21 cellular contexts compared by ENCODE assay signal in the genomic region with DNA sequence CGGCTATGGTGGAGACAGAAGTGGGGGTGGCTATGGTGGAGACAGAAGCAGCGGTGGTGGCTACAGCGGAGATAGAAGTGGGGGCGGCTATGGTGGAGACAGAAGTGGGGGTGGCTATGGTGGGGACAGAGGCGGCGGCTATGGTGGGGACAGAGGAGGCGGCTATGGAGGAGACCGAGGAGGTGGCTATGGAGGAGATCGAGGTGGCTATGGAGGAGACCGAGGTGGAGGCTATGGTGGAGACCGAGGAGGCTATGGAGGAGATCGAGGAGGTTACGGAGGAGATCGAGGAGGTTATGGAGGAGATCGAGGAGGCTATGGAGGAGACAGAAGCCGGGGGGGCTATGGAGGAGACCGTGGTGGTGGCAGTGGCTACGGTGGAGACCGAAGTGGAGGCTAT. TPM values are rescaled to one million over a fixed set of nuclear protein-coding genes. Genes with fewer than 3 reads are reported as not detected.
DNase-seq lines count a peak whose midpoint lies in the region; ATAC-seq, FAIRE-seq and TF ChIP-seq lines count a peak whose summit lies in the region.
"Had no signal": no experiment of that assay in that cellular context is flagged by ENCODE, and none has a peak within 500 bp of the region (broad histone marks: within the 10 kb centered on the region; RNA-seq: fewer than 3 reads in every experiment).

No MANE protein-coding gene starts in this region.

- TSS peak; percentile 97 for BruUV-seq in K562 (replicated peaks; lab: Mats Ljungman, UMichigan)

- H3K4me3 ChIP-seq in K562 (no peak overlapping the region), neuronal stem cell (ENCODE audit: low read length in 2 of 2) (no peak overlapping the region)

- peaks cover 15% of the 10 kb centered on the region for H3K4me1 Mint-ChIP-seq in activated T-cell treated with anti-CD3 and anti-CD28 coated beads, Interleukin-2, amount 50 U/mL, for 24 hours (ENCODE audit: low read depth)
- H3K4me1 Mint-ChIP-seq in HFFc6 (ENCODE audit: low read depth) = peaks cover 23% of the 10 kb centered on the region

- H2BK120ac ChIP-seq in neuronal stem cell (ENCODE audit: low read depth, low read length) = no peak overlapping the region

- peaks cover 2% of the 10 kb centered on the region for H3K79me1 ChIP-seq in neuronal stem cell (ENCODE audit: low read depth, low read length)

- H3K27ac ChIP-seq in K562 (ENCODE audit: extremely low read depth, low read depth, low read length) (no peak overlapping the region), neuronal stem cell (replicated peaks; ENCODE audit: low read length) (no peak overlapping the region)

- H3K4me2 ChIP-seq in K562 (ENCODE audit: insufficient read depth, low read length) (no peak overlapping the region), neuronal stem cell (ENCODE audit: insufficient read depth, low read length, poor library complexity, severe bottlenecking) (no peak overlapping the region)

- FAIRE-seq in K562 (lab: Jason Lieb, UNC) = no peak
- FAIRE-seq: GM12892, H54, HTR-8/SVneo had no signal

- POLR2A ChIA-PET in K562 (lab: Yijun Ruan, JAX) = no interaction called here

- no peak overlapping the region for H3K18ac ChIP-seq in neuronal stem cell (ENCODE audit: low read length)

- in situ Hi-C loops in K562 (cut with MboI) = no loop called here

- H2AFZ ChIP-seq in K562 (ENCODE audit: low read depth, low read length) (no peak overlapping the region), neuronal stem cell (ENCODE audit: low read length) (no peak overlapping the region)

- no peaks in the 10 kb centered on the region for H3K9me1 ChIP-seq in K562 (ENCODE audit: control insufficient read depth, insufficient read depth, low read length)

- H3K9ac ChIP-seq in K562 (ENCODE audit: insufficient read depth in 1 of 2, low read depth in 2 of 2, low read length in 2 of 2) (0 out of 4 replicates have a peak overlapping the region, but pooled peaks of 1 of the 2 experiments have one; percentile 20), neuronal stem cell (ENCODE audit: low read depth, low read length, poor library complexity) (no peak overlapping the region)

- H3K4me1 ChIP-seq in K562 (replicated peaks in 1 of 2; ENCODE audit: control insufficient read depth in 2 of 2, insufficient read depth in 2 of 2, low read length in 2 of 2) (no peaks in the 10 kb centered on the region), neuronal stem cell (ENCODE audit: control insufficient read depth in 2 of 2, insufficient read depth in 1 of 2, low read depth in 1 of 2, low read length in 2 of 2) (no peaks in the 10 kb centered on the region)
- H3K4me1 ChIP-seq: BE2C had no signal

- intact Hi-C loops in K562 (cut with micrococcal nuclease) = loop anchor here (10.0 kb wide), 1 partner anchor 230 kb away; no protein-coding TSS in a partner anchor

- peak overlapping the region; percentile 55 for H4K8ac ChIP-seq in neuronal stem cell (ENCODE audit: low read depth, low read length)

- ATAC-seq in K562 (no peak), GM18498 (IDR thresholded peaks at IDR 0.05; ENCODE audit: unreplicated experiment) (no peak)

- H3K27me3 Mint-ChIP-seq in activated T-cell treated with anti-CD3 and anti-CD28 coated beads, Interleukin-2, amount 50 U/mL, for 24 hours = no peaks in the 10 kb centered on the region
- no peaks in the 10 kb centered on the region; the same call in 1 of the 2 replicates for H3K27me3 Mint-ChIP-seq in HFFc6 (ENCODE audit: insufficient read depth)
- H3K27me3 Mint-ChIP-seq: CD4-positive, CD25-positive, alpha-beta regulatory T cell had no signal

- H2AK5ac ChIP-seq in neuronal stem cell (ENCODE audit: low read depth, low read length) = no peak overlapping the region

- H3K14ac ChIP-seq in neuronal stem cell (ENCODE audit: low read length) = no peak overlapping the region

- H3K79me2 ChIP-seq in K562 (ENCODE audit: control insufficient read depth, insufficient read depth, low read length) = no peaks in the 10 kb centered on the region

- no peak overlapping the region for H2BK15ac ChIP-seq in neuronal stem cell (ENCODE audit: low read length)

- no peak overlapping the region for H3K23ac ChIP-seq in neuronal stem cell (ENCODE audit: low read depth, low read length, poor library complexity)

- no peak for TF ChIP-seq CTCF in HFFc6 (IDR thresholded peaks at IDR 0.05)
- TF ChIP-seq CTCF in K562 (IDR thresholded peaks at IDR 0.05 in 2 of 3, conservative IDR thresholded peaks at IDR 0.05 in 1 of 3; ENCODE audit: insufficient read depth in 2 of 3, low read depth in 1 of 3, low read length in 3 of 3) = no peak
- no peak for TF ChIP-seq CTCF in GM20000 (IDR thresholded peaks at IDR 0.05; ENCODE audit: extremely low read depth, missing control alignments)

- H3K27ac Mint-ChIP-seq in activated T-cell treated with anti-CD3 and anti-CD28 coated beads, Interleukin-2, amount 50 U/mL, for 24 hours = peak overlapping the region; percentile 35
- peak overlapping the region; percentile 12; the same call in 1 of the 2 replicates for H3K27ac Mint-ChIP-seq in HFFc6

- no peak overlapping the region for H3K4ac ChIP-seq in neuronal stem cell (ENCODE audit: low read length)

- TF ChIP-seq RAD21 in K562 (CRISPR knock-in tag; conservative IDR thresholded peaks at IDR 0.05 in 1 of 2, IDR thresholded peaks at IDR 0.05 in 1 of 2) = no peak

- DNase-seq in activated T-cell treated with anti-CD3 and anti-CD28 coated beads, Interleukin-2, amount 50 U/mL, for 24 hours = no peak
- DNase-seq in activated T-cell treated with anti-CD3 and anti-CD28 coated beads, Interleukin-2, amount 50 U/mL, for 48 hours = no peak
- DNase-seq in HFFc6 = no peak
- DNase-seq in K562 (ENCODE audit: extremely low read depth in 1 of 4, low spot score in 3 of 4) = no peak
- DNase-seq in neuronal stem cell (ENCODE audit: low spot score) = no peak
- no peak for DNase-seq in HuH-7.5 (ENCODE audit: low spot score)
- no peak for DNase-seq in GM20000 (ENCODE audit: low spot score)
- DNase-seq: 8988T; BE2C; CD4-positive, CD25-positive, alpha-beta regulatory T cell; DMS53; EL; NCI-H1105; NCI-H1694; NK-92 treated with Interleukin-12 subunit alpha and Interleukin-12 subunit beta, amount 100 ng/mL, for 24 hours; OCI-M1 had no signal

- H3K27me3 ChIP-seq in K562 (ENCODE audit: control insufficient read depth in 2 of 2, insufficient read depth in 2 of 2, low read length in 2 of 2) (no peaks in the 10 kb centered on the region), neuronal stem cell (ENCODE audit: control insufficient read depth in 3 of 3, insufficient read depth in 3 of 3, low read depth in 1 of 3, low read length in 3 of 3) (no peaks in the 10 kb centered on the region)
- H3K27me3 ChIP-seq: BE2C had no signal

- no peak overlapping the region for H2BK12ac ChIP-seq in neuronal stem cell (ENCODE audit: low read length)

- H4K91ac ChIP-seq in neuronal stem cell (ENCODE audit: low read depth, low read length, poor library complexity) = no peak overlapping the region

- H3K4me3 Mint-ChIP-seq in activated T-cell treated with anti-CD3 and anti-CD28 coated beads, Interleukin-2, amount 50 U/mL, for 24 hours = no peak overlapping the region
- H3K4me3 Mint-ChIP-seq in HFFc6 = no peak overlapping the region
- H3K4me3 Mint-ChIP-seq: CD4-positive, CD25-positive, alpha-beta regulatory T cell had no signal

- H4K20me1 ChIP-seq in K562 (replicated peaks; ENCODE audit: control insufficient read depth, insufficient read depth, low read length) = no peaks in the 10 kb centered on the region

- no peaks in the 10 kb centered on the region for H3K9me3 ChIP-seq in K562 (replicated peaks; ENCODE audit: control insufficient read depth, insufficient read depth, low read depth, low read length)
- no peaks in the 10 kb centered on the region for H3K9me3 ChIP-seq in neuronal stem cell (replicated peaks in 1 of 2; ENCODE audit: control insufficient read depth in 2 of 2, insufficient read depth in 1 of 2, low read depth in 1 of 2, low read length in 2 of 2)
- H3K9me3 ChIP-seq: BE2C had no signal

- no peaks in the 10 kb centered on the region for H3K9me3 Mint-ChIP-seq in activated T-cell treated with anti-CD3 and anti-CD28 coated beads, Interleukin-2, amount 50 U/mL, for 24 hours
- H3K9me3 Mint-ChIP-seq in HFFc6 = no peaks in the 10 kb centered on the region

- TF ChIP-seq EP300 in K562 (IDR thresholded peaks at IDR 0.05; ENCODE audit: low read length) = no peak

- H3K36me3 ChIP-seq in K562 (ENCODE audit: control insufficient read depth, insufficient read depth, low read length) (peaks cover 89% of the 10 kb centered on the region), neuronal stem cell (replicated peaks in 1 of 2; ENCODE audit: control insufficient read depth in 2 of 2, insufficient read depth in 2 of 2, low read length in 2 of 2) (peaks cover 38 to 100% of the 10 kb centered on the region in 2 donors)

- H2BK5ac ChIP-seq in neuronal stem cell (ENCODE audit: low read length) = no peak overlapping the region

- 96% methylated on average over 17 of the region's 19 CpGs for WGBS in K562 (ENCODE audit: insufficient coverage, low coverage, missing lambda C conversion rate)
- WGBS in neuronal stem cell (ENCODE audit: extremely low coverage in 2 of 2, insufficient read length in 2 of 2, insufficient replicate concordance in 1 of 2), 2 donors = 98% methylated on average over 5 of the region's 19 CpGs; no CpG with 5 or more reads in 1 of the 2 donors

- peaks cover 93% of the 10 kb centered on the region for H3K36me3 Mint-ChIP-seq in activated T-cell treated with anti-CD3 and anti-CD28 coated beads, Interleukin-2, amount 50 U/mL, for 24 hours (ENCODE audit: low read depth)
- peaks cover 21% of the 10 kb centered on the region for H3K36me3 Mint-ChIP-seq in HFFc6 (ENCODE audit: low read depth)

- CTCF ChIA-PET in K562 (lab: Yijun Ruan, JAX; ENCODE audit: low intra/inter-chr PET ratio) = no interaction called here

- TF ChIP-seq POLR2A in K562 (conservative IDR thresholded peaks at IDR 0.05) = peak; percentile 36; the same call in 1 of the 2 replicates

RNA-seq across cellular contexts. Expression of gene HEATR9, which starts 24.1 kb away (rescaled TPM):
- total RNA-seq in HFFc6 (2021; fragmentation: NEBNext Ultra II Directional; extraction: Animal tissue kit (Norgen Biotek cat#: 25700)) = not detected
- total RNA-seq in K562 (2011; cell fraction: chromatin; rRNA removed; ENCODE audit: low replicate concordance) = not detected in 2 replicates
- total RNA-seq in K562 (2011; cell fraction: nucleolus; rRNA removed) = not detected in 2 replicates
- not detected in 2 replicates for total RNA-seq in K562 (2011; cell fraction: nucleoplasm; rRNA removed)
- total RNA-seq in K562 (2014; rRNA removed) = not detected in 2 replicates
- not detected in 2 replicates for total RNA-seq in K562 (2014; rRNA removed; fragmentation: Illumina TruSeq; extraction: Trizol)
- not detected in 2 replicates for total RNA-seq in K562 (2015; rRNA removed; fragmentation: Illumina TruSeq; extraction: Trizol)
- not detected in 2 replicates for total RNA-seq in K562 (2021)
- not detected in 2 replicates for polyA plus RNA-seq in K562 (2011; rRNA removed)
- not detected in 2 replicates for polyA plus RNA-seq in K562 (2011; cell fraction: cytosol; rRNA removed)
- polyA plus RNA-seq in K562 (2011; cell fraction: nucleus; rRNA removed) = not detected in 2 replicates
- not detected in 2 replicates for polyA plus RNA-seq in K562 (2012)
- polyA plus RNA-seq in K562 (2014; fragmentation: Illumina TruSeq; extraction: Trizol) = not detected in 2 replicates
- not detected for polyA plus RNA-seq in K562 (2014; fragmentation: Nextera tagmentation; extraction: Ambion mirVana)
- polyA plus RNA-seq in K562 (2014; rRNA removed) = not detected in 2 replicates
- not detected in 2 replicates for polyA minus RNA-seq in K562 (2011; rRNA and poly(A)+ RNA removed)
- polyA minus RNA-seq in K562 (2011; cell fraction: cytosol; rRNA and poly(A)+ RNA removed) = not detected in 2 replicates
- not detected in 2 replicates for polyA minus RNA-seq in K562 (2011; cell fraction: nucleus; rRNA and poly(A)+ RNA removed)
- not detected for polyA plus RNA-seq in neuronal stem cell (2013, experiment 1 of 2)
- polyA plus RNA-seq in neuronal stem cell (2013, experiment 2 of 2) = not detected
- total RNA-seq: CD4-positive, CD25-positive, alpha-beta regulatory T cell; NCI-H460 had no signal
- polyA plus RNA-seq: CD4-positive, CD25-positive, alpha-beta regulatory T cell had no signal

RNA-seq across cellular contexts. Expression of gene TAF15, which starts 35.3 kb away (rescaled TPM):
- 100 to 1,000 TPM; 132 to 170 (median 146) TPM for total RNA-seq in HFFc6 (2021; fragmentation: NEBNext Ultra II Directional; extraction: Animal tissue kit (Norgen Biotek cat#: 25700))
- 209 and 455 TPM in 2 replicates for total RNA-seq in K562 (2011; cell fraction: chromatin; rRNA removed; ENCODE audit: low replicate concordance)
- total RNA-seq in K562 (2011; cell fraction: nucleolus; rRNA removed) = 104 and 126 TPM in 2 replicates
- total RNA-seq in K562 (2011; cell fraction: nucleoplasm; rRNA removed) = 198 and 253 TPM in 2 replicates
- total RNA-seq in K562 (2014; rRNA removed) = 50.2 and 54.5 TPM in 2 replicates
- 56.8 and 64.3 TPM in 2 replicates for total RNA-seq in K562 (2014; rRNA removed; fragmentation: Illumina TruSeq; extraction: Trizol)
- 45.9 and 50.7 TPM in 2 replicates for total RNA-seq in K562 (2015; rRNA removed; fragmentation: Illumina TruSeq; extraction: Trizol)
- total RNA-seq in K562 (2021) = 178 and 213 TPM in 2 replicates
- 60.0 and 77.7 TPM in 2 replicates for polyA plus RNA-seq in K562 (2011; rRNA removed)
- 35.6 and 39.1 TPM in 2 replicates for polyA plus RNA-seq in K562 (2011; cell fraction: cytosol; rRNA removed)
- polyA plus RNA-seq in K562 (2011; cell fraction: nucleus; rRNA removed) = 59.8 and 89.8 TPM in 2 replicates
- 216 and 380 TPM in 2 replicates for polyA plus RNA-seq in K562 (2012)
- polyA plus RNA-seq in K562 (2014; fragmentation: Illumina TruSeq; extraction: Trizol) = 267 and 272 TPM in 2 replicates
- 10 to 100 TPM in 1 of 2 experiments, 1 to 10 TPM in 1; 4.1 to 22.7 TPM for polyA plus RNA-seq in K562 (2014; fragmentation: Nextera tagmentation; extraction: Ambion mirVana)
- 142 and 171 TPM in 2 replicates for polyA plus RNA-seq in K562 (2014; rRNA removed)
- polyA minus RNA-seq in K562 (2011; rRNA and poly(A)+ RNA removed) = 105 and 122 TPM in 2 replicates
- 44.4 and 68.8 TPM in 2 replicates for polyA minus RNA-seq in K562 (2011; cell fraction: cytosol; rRNA and poly(A)+ RNA removed)
- 74.2 and 95.4 TPM in 2 replicates for polyA minus RNA-seq in K562 (2011; cell fraction: nucleus; rRNA and poly(A)+ RNA removed)
- 162 TPM for polyA plus RNA-seq in neuronal stem cell (2013, experiment 1 of 2)
- polyA plus RNA-seq in neuronal stem cell (2013, experiment 2 of 2) = 163 TPM

RNA-seq across cellular contexts. Expression of gene CCL5, which starts 35.6 kb away (rescaled TPM):
- total RNA-seq in HFFc6 (2021; fragmentation: NEBNext Ultra II Directional; extraction: Animal tissue kit (Norgen Biotek cat#: 25700)) = under 1 TPM in 1 of 6 experiments, not detected in 5; 0.19 TPM
- total RNA-seq in K562 (2011; cell fraction: chromatin; rRNA removed; ENCODE audit: low replicate concordance) = 0.37 TPM in 1 of 2 replicates, not detected in the other
- not detected in 2 replicates for total RNA-seq in K562 (2011; cell fraction: nucleolus; rRNA removed)
- total RNA-seq in K562 (2011; cell fraction: nucleoplasm; rRNA removed) = 0.29 TPM in 1 of 2 replicates, not detected in the other
- total RNA-seq in K562 (2014; rRNA removed) = 0.08 and 0.18 TPM in 2 replicates
- 0.16 TPM in 1 of 2 replicates, not detected in the other for total RNA-seq in K562 (2014; rRNA removed; fragmentation: Illumina TruSeq; extraction: Trizol)
- total RNA-seq in K562 (2015; rRNA removed; fragmentation: Illumina TruSeq; extraction: Trizol) = 0.18 and 0.23 TPM in 2 replicates
- total RNA-seq in K562 (2021) = 0.56 and 0.58 TPM in 2 replicates
- 0.08 and 0.53 TPM in 2 replicates for polyA plus RNA-seq in K562 (2011; rRNA removed)
- polyA plus RNA-seq in K562 (2011; cell fraction: cytosol; rRNA removed) = 0.72 TPM in 1 of 2 replicates, not detected in the other
- polyA plus RNA-seq in K562 (2011; cell fraction: nucleus; rRNA removed) = not detected in 2 replicates
- 0.30 and 0.65 TPM in 2 replicates for polyA plus RNA-seq in K562 (2012)
- polyA plus RNA-seq in K562 (2014; fragmentation: Illumina TruSeq; extraction: Trizol) = 0.43 TPM in 2 replicates
- under 1 TPM; 0.46 to 0.59 TPM for polyA plus RNA-seq in K562 (2014; fragmentation: Nextera tagmentation; extraction: Ambion mirVana)
- polyA plus RNA-seq in K562 (2014; rRNA removed) = 0.30 and 0.49 TPM in 2 replicates
- not detected in 2 replicates for polyA minus RNA-seq in K562 (2011; rRNA and poly(A)+ RNA removed)
- 0.86 TPM in 1 of 2 replicates, not detected in the other for polyA minus RNA-seq in K562 (2011; cell fraction: cytosol; rRNA and poly(A)+ RNA removed)
- polyA minus RNA-seq in K562 (2011; cell fraction: nucleus; rRNA and poly(A)+ RNA removed) = not detected in 2 replicates
- polyA plus RNA-seq in neuronal stem cell (2013, experiment 1 of 2) = 0.06 TPM
- 0.03 TPM for polyA plus RNA-seq in neuronal stem cell (2013, experiment 2 of 2)
- total RNA-seq: NCI-H460 had no signal

RNA-seq across cellular contexts. Expression of gene MMP28, which starts 49.1 kb away (rescaled TPM):
- total RNA-seq in HFFc6 (2021; fragmentation: NEBNext Ultra II Directional; extraction: Animal tissue kit (Norgen Biotek cat#: 25700)) = not detected
- total RNA-seq in K562 (2011; cell fraction: chromatin; rRNA removed; ENCODE audit: low replicate concordance) = not detected in 2 replicates
- total RNA-seq in K562 (2011; cell fraction: nucleolus; rRNA removed) = not detected in 2 replicates
- not detected in 2 replicates for total RNA-seq in K562 (2011; cell fraction: nucleoplasm; rRNA removed)
- not detected in 2 replicates for total RNA-seq in K562 (2014; rRNA removed)
- total RNA-seq in K562 (2014; rRNA removed; fragmentation: Illumina TruSeq; extraction: Trizol) = not detected in 2 replicates
- not detected in 2 replicates for total RNA-seq in K562 (2015; rRNA removed; fragmentation: Illumina TruSeq; extraction: Trizol)
- total RNA-seq in K562 (2021) = not detected in 2 replicates
- not detected in 2 replicates for polyA plus RNA-seq in K562 (2011; rRNA removed)
- polyA plus RNA-seq in K562 (2011; cell fraction: cytosol; rRNA removed) = not detected in 2 replicates
- polyA plus RNA-seq in K562 (2011; cell fraction: nucleus; rRNA removed) = not detected in 2 replicates
- polyA plus RNA-seq in K562 (2012) = not detected in 2 replicates
- polyA plus RNA-seq in K562 (2014; fragmentation: Illumina TruSeq; extraction: Trizol) = not detected in 2 replicates
- not detected for polyA plus RNA-seq in K562 (2014; fragmentation: Nextera tagmentation; extraction: Ambion mirVana)
- polyA plus RNA-seq in K562 (2014; rRNA removed) = not detected in 2 replicates
- polyA minus RNA-seq in K562 (2011; rRNA and poly(A)+ RNA removed) = not detected in 2 replicates
- polyA minus RNA-seq in K562 (2011; cell fraction: cytosol; rRNA and poly(A)+ RNA removed) = not detected in 2 replicates
- 0.27 TPM in 1 of 2 replicates, not detected in the other for polyA minus RNA-seq in K562 (2011; cell fraction: nucleus; rRNA and poly(A)+ RNA removed)
- 0.53 TPM for polyA plus RNA-seq in neuronal stem cell (2013, experiment 1 of 2)
- polyA plus RNA-seq in neuronal stem cell (2013, experiment 2 of 2) = 0.40 TPM
- total RNA-seq: CD4-positive, CD25-positive, alpha-beta regulatory T cell had no signal
